In genomic region chr16:66520406-66521194, GRCh38 we compare ENCODE assay signal across 9 cellular contexts. TPM values are rescaled to one million over a fixed set of nuclear protein-coding genes. Genes with fewer than 3 reads are reported as not detected.
DNase-seq lines count a peak whose midpoint lies in the region; ATAC-seq, FAIRE-seq and TF ChIP-seq lines count a peak whose summit lies in the region.
"Had no signal": no experiment of that assay in that cellular context is flagged by ENCODE, and none has a peak within 500 bp of the region (broad histone marks: within the 10 kb centered on the region; RNA-seq: fewer than 3 reads in every experiment).

No MANE protein-coding gene starts in this region.

- DNase-seq in NAMALWA (ENCODE audit: low spot score) = peak; percentile 12
- no peak for DNase-seq in GM12878 (ENCODE audit: low read depth, low spot score)
- DNase-seq in middle frontal gyrus (ENCODE audit: extremely low spot score, low spot score) = no peak

- TF ChIP-seq POLR2A in GM12878 (IDR thresholded peaks at IDR 0.05; ENCODE audit: low read depth, low read length) = no peak

- no peaks in the 10 kb centered on the region for H3K79me2 ChIP-seq in GM12878 (ENCODE audit: control insufficient read depth, insufficient read depth, low read length)

- H3K4me2 ChIP-seq in BLaER1 (peak overlapping the region; percentile 92), GM12878 (ENCODE audit: control insufficient read depth, insufficient read depth) (peak overlapping the region; percentile 10; the same call in 1 of the 2 replicates)

- POLR2A ChIA-PET in GM12878 (lab: Charles Lee) = interaction anchor here (1.0 to 3.5 kb wide), 3 partner anchors 27 to 44 kb away, joined by 3 to 21 read pairs (median 18); partner anchors contain the start of genes CKLF and TK2

- intact Hi-C loops in GM12878 (cut with micrococcal nuclease; ENCODE audit: unreplicated experiment) = no loop called here

- H4K20me1 ChIP-seq in BLaER1 (no peaks in the 10 kb centered on the region), GM12878 (ENCODE audit: control insufficient read depth, insufficient read depth) (no peaks in the 10 kb centered on the region)

- H3K36me3 ChIP-seq in BLaER1 (no peaks in the 10 kb centered on the region), GM12878 (ENCODE audit: control insufficient read depth in 2 of 2, insufficient read depth in 2 of 2, low read length in 1 of 2) (no peaks in the 10 kb centered on the region; a peak in 1 of 4 replicates), mucosa of rectum (ENCODE audit: control insufficient read depth in 2 of 2, insufficient read depth in 2 of 2, low read length in 2 of 2) (peaks cover 0 to 3% of the 10 kb centered on the region in 2 donors)

- H3K9ac ChIP-seq in BLaER1 (no peak overlapping the region; the same call in 1 of the 2 replicates), GM12878 (ENCODE audit: control insufficient read depth, insufficient read depth, low read length) (no peak overlapping the region), mucosa of rectum (ENCODE audit: low read depth in 1 of 2, low read length in 2 of 2) (no peak overlapping the region)

- TF ChIP-seq EP300 in GM12878 (IDR thresholded peaks at IDR 0.05; ENCODE audit: borderline replicate concordance in 1 of 2, control insufficient read depth in 1 of 2, low read depth in 2 of 2, low read length in 2 of 2) = no peak

- H3K4me1 ChIP-seq in BLaER1 (peaks cover 100% of the 10 kb centered on the region), GM12878 (ENCODE audit: control insufficient read depth, insufficient read depth, low read length) (peaks cover 82% of the 10 kb centered on the region), mucosa of rectum (ENCODE audit: control insufficient read depth in 2 of 2, insufficient read depth in 2 of 2, low read length in 2 of 2) (peaks cover 58 to 66% of the 10 kb centered on the region in 2 donors)

- no peak overlapping the region for H2AFZ ChIP-seq in GM12878 (ENCODE audit: control insufficient read depth, low read depth, low read length)

- H3K4me3 ChIP-seq in BLaER1 (no peak overlapping the region), GM12878 (no peak overlapping the region), mucosa of rectum (ENCODE audit: low read length in 2 of 2) (no peak overlapping the region)

- in situ Hi-C loops in GM12878 (cut with MboI) = no loop called here

- no peak for FAIRE-seq in GM12878 (lab: Jason Lieb, UNC)
- FAIRE-seq: colon had no signal

- no peaks in the 10 kb centered on the region for H3K27me3 ChIP-seq in BLaER1
- no peaks in the 10 kb centered on the region for H3K27me3 ChIP-seq in GM12878 (replicated peaks in 1 of 2; ENCODE audit: control insufficient read depth in 2 of 2, insufficient read depth in 2 of 2, low read length in 1 of 2)
- no peaks in the 10 kb centered on the region for H3K27me3 ChIP-seq in mucosa of rectum (ENCODE audit: control insufficient read depth in 2 of 2, insufficient read depth in 2 of 2, low read length in 2 of 2)

- RAD21 ChIA-PET in GM12878 (lab: Charles Lee; ENCODE audit: unreplicated experiment) = interaction anchor here (0.6 to 3.2 kb wide), 9 partner anchors 12 to 114 kb away, joined by 3 to 15 read pairs (median 4); partner anchors contain the start of gene CKLF

- no peak for ATAC-seq in GM12878
- no peak for ATAC-seq in GM19395 (IDR thresholded peaks at IDR 0.05; ENCODE audit: unreplicated experiment)
- ATAC-seq in HG03135 (IDR thresholded peaks at IDR 0.05; ENCODE audit: unreplicated experiment) = no peak
- no peak for ATAC-seq in GM19035 (IDR thresholded peaks at IDR 0.05; ENCODE audit: unreplicated experiment)

- SMC1A ChIA-PET in GM12878 (lab: Charles Lee; ENCODE audit: uncharacterized antibody, unreplicated experiment) = interaction anchor here (0.7 to 5.4 kb wide), 9 partner anchors 8 to 88 kb away, joined by 3 to 86 read pairs (median 4); partner anchors contain the start of genes CKLF and TK2

- 69% methylated on average over 14 of the region's 14 CpGs for WGBS in GM12878 (ENCODE audit: insufficient coverage, insufficient replicate concordance, low lambda C conversion rate, missing lambda C conversion rate)

- TF ChIP-seq RAD21 in GM12878 (IDR thresholded peaks at IDR 0.05; ENCODE audit: insufficient read depth, low read depth, low read length) = no peak

- no TSS peak for BruUV-seq in GM12878 (replicated peaks; lab: Mats Ljungman, UMichigan)

- peak overlapping the region; percentile 92 for H3K27ac ChIP-seq in BLaER1
- H3K27ac ChIP-seq in GM12878 (ENCODE audit: control insufficient read depth, insufficient read depth) = no peak overlapping the region
- H3K27ac ChIP-seq in mucosa of rectum (ENCODE audit: low read depth in 2 of 2, low read length in 2 of 2) = peak overlapping the region; percentile 60 to 90

- H3K9me3 ChIP-seq in BLaER1 = no peaks in the 10 kb centered on the region
- H3K9me3 ChIP-seq in GM12878 (replicated peaks; ENCODE audit: control insufficient read depth, insufficient read depth, low read length) = no peaks in the 10 kb centered on the region
- no peaks in the 10 kb centered on the region for H3K9me3 ChIP-seq in mucosa of rectum (ENCODE audit: control insufficient read depth in 2 of 2, low read length in 2 of 2)

- TF ChIP-seq CTCF in GM12878 (IDR thresholded peaks at IDR 0.05 in 2 of 3, conservative IDR thresholded peaks at IDR 0.05 in 1 of 3; ENCODE audit: control insufficient read depth in 2 of 3, extremely low read depth in 1 of 3, insufficient read depth in 1 of 3, low read depth in 3 of 3, low read length in 3 of 3) = no peak

- CTCF ChIA-PET in GM12878 (lab: Yijun Ruan, JAX) = interaction anchor here (0.5 to 6.0 kb wide), 6 partner anchors 24 to 353 kb away, joined by 3 to 35 read pairs (median 4); partner anchors contain the start of genes CKLF and TK2

RNA-seq across cellular contexts. Expression of gene TK2, which starts 29.3 kb away (rescaled TPM):
- total RNA-seq in GM12878 (2013; cell fraction: nucleolus; rRNA removed) = 8.2 and 8.6 TPM in 2 replicates
- total RNA-seq in GM12878 (2014; rRNA removed) (2.5 and 4.6 TPM in 2 replicates), GM12878 (2014; rRNA removed; fragmentation: Illumina TruSeq; extraction: Trizol) (2.8 and 3.5 TPM in 2 replicates), GM12878 (2021) (3.4 and 3.5 TPM in 2 replicates)
- 2.8 TPM for polyA plus RNA-seq in GM12878 (2011; ENCODE audit: low read depth)
- polyA plus RNA-seq in GM12878 (2011; rRNA removed) (12.4 and 16.1 TPM in 2 replicates), GM12878 (2014; fragmentation: Illumina TruSeq; extraction: Trizol) (2.6 and 4.5 TPM in 2 replicates), GM12878 (2014; fragmentation: Nextera tagmentation; extraction: Ambion mirVana) (1 to 10 TPM; 1.3 TPM), GM12878 (2014; rRNA removed) (3.2 and 4.0 TPM in 2 replicates), GM12878 (2016; fragmentation: Nextera tagmentation; extraction: Ambion mirVana) (1 to 10 TPM; 3.3 to 5.1 TPM)
- polyA plus RNA-seq in GM12878 (2011; cell fraction: cytosol; rRNA removed) = 9.7 and 10.5 TPM in 2 replicates
- 24.8 and 27.5 TPM in 2 replicates for polyA plus RNA-seq in GM12878 (2011; cell fraction: nucleus; rRNA removed)
- polyA plus RNA-seq in GM12878 (2012) = 4.2 and 4.6 TPM in 2 replicates
- 13.9 and 19.0 TPM in 2 replicates for polyA minus RNA-seq in GM12878 (2011; rRNA and poly(A)+ RNA removed)
- 1.5 and 4.0 TPM in 2 replicates for polyA minus RNA-seq in GM12878 (2011; cell fraction: cytosol; rRNA and poly(A)+ RNA removed)
- polyA minus RNA-seq in GM12878 (2011; cell fraction: nucleus; rRNA and poly(A)+ RNA removed) = 6.3 and 9.0 TPM in 2 replicates

RNA-seq across cellular contexts. Expression of gene CKLF, which starts 31.8 kb away (rescaled TPM):
- 15.8 and 18.7 TPM in 2 replicates for total RNA-seq in GM12878 (2013; cell fraction: nucleolus; rRNA removed)
- total RNA-seq in GM12878 (2014; rRNA removed) (56.8 and 61.6 TPM in 2 replicates), GM12878 (2014; rRNA removed; fragmentation: Illumina TruSeq; extraction: Trizol) (46.7 and 47.1 TPM in 2 replicates), GM12878 (2021) (40.1 and 40.8 TPM in 2 replicates)
- 41.0 TPM for polyA plus RNA-seq in GM12878 (2011; ENCODE audit: low read depth)
- polyA plus RNA-seq in GM12878 (2011; rRNA removed) (117 and 152 TPM in 2 replicates), GM12878 (2014; fragmentation: Illumina TruSeq; extraction: Trizol) (24.0 and 60.0 TPM in 2 replicates), GM12878 (2014; fragmentation: Nextera tagmentation; extraction: Ambion mirVana) (100 to 1,000 TPM; 181 to 193 TPM), GM12878 (2014; rRNA removed) (75.6 and 80.0 TPM in 2 replicates), GM12878 (2016; fragmentation: Nextera tagmentation; extraction: Ambion mirVana) (100 to 1,000 TPM; 142 to 143 TPM)
- 213 and 224 TPM in 2 replicates for polyA plus RNA-seq in GM12878 (2011; cell fraction: cytosol; rRNA removed)
- 81.0 and 88.5 TPM in 2 replicates for polyA plus RNA-seq in GM12878 (2011; cell fraction: nucleus; rRNA removed)
- polyA plus RNA-seq in GM12878 (2012) = 46.6 and 59.5 TPM in 2 replicates
- polyA minus RNA-seq in GM12878 (2011; rRNA and poly(A)+ RNA removed) = 46.0 and 47.9 TPM in 2 replicates
- polyA minus RNA-seq in GM12878 (2011; cell fraction: cytosol; rRNA and poly(A)+ RNA removed) = 18.3 and 23.1 TPM in 2 replicates
- 11.4 and 13.1 TPM in 2 replicates for polyA minus RNA-seq in GM12878 (2011; cell fraction: nucleus; rRNA and poly(A)+ RNA removed)

RNA-seq across cellular contexts. Expression of gene CMTM1, which starts 45.6 kb away (rescaled TPM):
- 3.7 and 4.3 TPM in 2 replicates for total RNA-seq in GM12878 (2013; cell fraction: nucleolus; rRNA removed)
- total RNA-seq in GM12878 (2014; rRNA removed) = 0.60 and 1.8 TPM in 2 replicates
- 0.67 and 0.69 TPM in 2 replicates for total RNA-seq in GM12878 (2014; rRNA removed; fragmentation: Illumina TruSeq; extraction: Trizol)
- 3.0 TPM in 2 replicates for total RNA-seq in GM12878 (2021)
- not detected for polyA plus RNA-seq in GM12878 (2011; ENCODE audit: low read depth)
- polyA plus RNA-seq in GM12878 (2011; rRNA removed) = 0.65 and 1.2 TPM in 2 replicates
- polyA plus RNA-seq in GM12878 (2011; cell fraction: cytosol; rRNA removed) = 2.1 and 2.9 TPM in 2 replicates
- polyA plus RNA-seq in GM12878 (2011; cell fraction: nucleus; rRNA removed) = 2.5 and 4.3 TPM in 2 replicates
- 0.41 and 0.51 TPM in 2 replicates for polyA plus RNA-seq in GM12878 (2012)
- polyA plus RNA-seq in GM12878 (2014; fragmentation: Illumina TruSeq; extraction: Trizol) = 0.09 TPM in 1 of 2 replicates, not detected in the other
- not detected for polyA plus RNA-seq in GM12878 (2014; fragmentation: Nextera tagmentation; extraction: Ambion mirVana)
- polyA plus RNA-seq in GM12878 (2014; rRNA removed) = 1.00 and 1.3 TPM in 2 replicates
- polyA plus RNA-seq in GM12878 (2016; fragmentation: Nextera tagmentation; extraction: Ambion mirVana) = 1 to 10 TPM; 1.6 to 1.7 TPM
- polyA minus RNA-seq in GM12878 (2011; rRNA and poly(A)+ RNA removed) = 0.80 and 1.9 TPM in 2 replicates
- 1.2 and 1.5 TPM in 2 replicates for polyA minus RNA-seq in GM12878 (2011; cell fraction: cytosol; rRNA and poly(A)+ RNA removed)
- 2.3 and 6.2 TPM in 2 replicates for polyA minus RNA-seq in GM12878 (2011; cell fraction: nucleus; rRNA and poly(A)+ RNA removed)

RNA-seq across cellular contexts. Expression of gene CMTM2, which starts 58.7 kb away (rescaled TPM):
- total RNA-seq in GM12878 (2013; cell fraction: nucleolus; rRNA removed) = not detected in 2 replicates
- total RNA-seq in GM12878 (2014; rRNA removed) (0.34 TPM in 1 of 2 replicates, not detected in the other), GM12878 (2014; rRNA removed; fragmentation: Illumina TruSeq; extraction: Trizol) (not detected in 2 replicates), GM12878 (2021) (not detected in 2 replicates)
- polyA plus RNA-seq in GM12878 (2011; ENCODE audit: low read depth) = not detected
- polyA plus RNA-seq in GM12878 (2011; rRNA removed) (not detected in 2 replicates), GM12878 (2014; fragmentation: Illumina TruSeq; extraction: Trizol) (not detected in 2 replicates), GM12878 (2014; fragmentation: Nextera tagmentation; extraction: Ambion mirVana) (not detected), GM12878 (2014; rRNA removed) (0.26 TPM in 1 of 2 replicates, not detected in the other), GM12878 (2016; fragmentation: Nextera tagmentation; extraction: Ambion mirVana) (not detected)
- polyA plus RNA-seq in GM12878 (2011; cell fraction: cytosol; rRNA removed) = 0.04 TPM in 1 of 2 replicates, not detected in the other
- not detected in 2 replicates for polyA plus RNA-seq in GM12878 (2011; cell fraction: nucleus; rRNA removed)
- polyA plus RNA-seq in GM12878 (2012) = not detected in 2 replicates
- polyA minus RNA-seq in GM12878 (2011; rRNA and poly(A)+ RNA removed) = not detected in 2 replicates
- polyA minus RNA-seq in GM12878 (2011; cell fraction: cytosol; rRNA and poly(A)+ RNA removed) = not detected in 2 replicates
- polyA minus RNA-seq in GM12878 (2011; cell fraction: nucleus; rRNA and poly(A)+ RNA removed) = not detected in 2 replicates
